1 cellular context compared by ENCODE assay signal in genomic region chr12:117143008-117143532, GRCh38.
A peak's percentile ranks its signal among the peaks of the same experiment; 100 is the strongest.
TF ChIP-seq lines count a peak whose summit lies in the region.

No MANE protein-coding gene starts in this region.

TF ChIP-seq in GM12878, 131 proteins besides CTCF, POLR2A, EP300 and RAD21 (continued from another document and continues in another):
- TF ChIP-seq, protein P1, sequence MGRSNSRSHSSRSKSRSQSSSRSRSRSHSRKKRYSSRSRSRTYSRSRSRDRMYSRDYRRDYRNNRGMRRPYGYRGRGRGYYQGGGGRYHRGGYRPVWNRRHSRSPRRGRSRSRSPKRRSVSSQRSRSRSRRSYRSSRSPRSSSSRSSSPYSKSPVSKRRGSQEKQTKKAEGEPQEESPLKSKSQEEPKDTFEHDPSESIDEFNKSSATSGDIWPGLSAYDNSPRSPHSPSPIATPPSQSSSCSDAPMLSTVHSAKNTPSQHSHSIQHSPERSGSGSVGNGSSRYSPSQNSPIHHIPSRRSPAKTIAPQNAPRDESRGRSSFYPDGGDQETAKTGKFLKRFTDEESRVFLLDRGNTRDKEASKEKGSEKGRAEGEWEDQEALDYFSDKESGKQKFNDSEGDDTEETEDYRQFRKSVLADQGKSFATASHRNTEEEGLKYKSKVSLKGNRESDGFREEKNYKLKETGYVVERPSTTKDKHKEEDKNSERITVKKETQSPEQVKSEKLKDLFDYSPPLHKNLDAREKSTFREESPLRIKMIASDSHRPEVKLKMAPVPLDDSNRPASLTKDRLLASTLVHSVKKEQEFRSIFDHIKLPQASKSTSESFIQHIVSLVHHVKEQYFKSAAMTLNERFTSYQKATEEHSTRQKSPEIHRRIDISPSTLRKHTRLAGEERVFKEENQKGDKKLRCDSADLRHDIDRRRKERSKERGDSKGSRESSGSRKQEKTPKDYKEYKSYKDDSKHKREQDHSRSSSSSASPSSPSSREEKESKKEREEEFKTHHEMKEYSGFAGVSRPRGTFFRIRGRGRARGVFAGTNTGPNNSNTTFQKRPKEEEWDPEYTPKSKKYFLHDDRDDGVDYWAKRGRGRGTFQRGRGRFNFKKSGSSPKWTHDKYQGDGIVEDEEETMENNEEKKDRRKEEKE (IDR thresholded peaks at IDR 0.05) = no peak
- TF ChIP-seq HDAC6 (IDR thresholded peaks at IDR 0.05; ENCODE audit: unreplicated experiment) (no peak), BACH1 (IDR thresholded peaks at IDR 0.05; ENCODE audit: borderline replicate concordance) (no peak), ZZZ3 (IDR thresholded peaks at IDR 0.05; ENCODE audit: control insufficient read depth, insufficient read length, low read depth) (no peak), JUND (IDR thresholded peaks at IDR 0.05; ENCODE audit: low read depth, low read length) (no peak), STAT1 (conservative IDR thresholded peaks at IDR 0.05) (no peak), USF2 (IDR thresholded peaks at IDR 0.05; ENCODE audit: borderline replicate concordance, low read depth, low read length) (no peak), CREM (IDR thresholded peaks at IDR 0.05; ENCODE audit: low read depth) (peak; percentile 67), TBL1XR1 (IDR thresholded peaks at IDR 0.05; ENCODE audit: low read depth, low read length) (no peak), CBFB (IDR thresholded peaks at IDR 0.05; ENCODE audit: low read depth) (no peak), CHD4 (IDR thresholded peaks at IDR 0.05) (no peak), ZBTB40 (IDR thresholded peaks at IDR 0.05; ENCODE audit: borderline replicate concordance) (no peak), PAX5 (IDR thresholded peaks at IDR 0.05; ENCODE audit: borderline replicate concordance, low read depth, low read length) (peak; percentile 84; the same call in 1 of the 2 replicates), EED (IDR thresholded peaks at IDR 0.05; ENCODE audit: low read depth) (no peak), MYC (IDR thresholded peaks at IDR 0.05; ENCODE audit: insufficient read depth, insufficient read length, insufficient replicate concordance, low read length, severe bottlenecking) (no peak), TCF7 (IDR thresholded peaks at IDR 0.05; ENCODE audit: borderline replicate concordance) (no peak), YY1 (IDR thresholded peaks at IDR 0.05; ENCODE audit: low read depth, low read length) (no peak), NBN (IDR thresholded peaks at IDR 0.05) (no peak), CBX5 (IDR thresholded peaks at IDR 0.05; ENCODE audit: low read depth) (no peak), IKZF2 (IDR thresholded peaks at IDR 0.05) (0 out of 4 replicates have a peak, but pooled peaks of 1 of the 2 experiments have one; percentile 15), CBX3 (IDR thresholded peaks at IDR 0.05; ENCODE audit: borderline replicate concordance, low read depth) (no peak), SMAD1 (IDR thresholded peaks at IDR 0.05; ENCODE audit: low read depth, partially characterized antibody) (no peak), ETV6 (conservative IDR thresholded peaks at IDR 0.05 in 1 of 2, IDR thresholded peaks at IDR 0.05 in 1 of 2; ENCODE audit: borderline replicate concordance in 1 of 2, low read depth in 1 of 2) (no peak), POU2F2 (IDR thresholded peaks at IDR 0.05; ENCODE audit: borderline replicate concordance, low read depth, low read length) (peak; percentile 42; the same call in 1 of the 3 replicates), BCL11A (IDR thresholded peaks at IDR 0.05; ENCODE audit: low read depth, low read length) (peak; percentile 64), MEF2A (IDR thresholded peaks at IDR 0.05; ENCODE audit: insufficient read depth, low read depth, low read length) (no peak), YBX1 (IDR thresholded peaks at IDR 0.05) (no peak)
- TF ChIP-seq, protein P2, sequence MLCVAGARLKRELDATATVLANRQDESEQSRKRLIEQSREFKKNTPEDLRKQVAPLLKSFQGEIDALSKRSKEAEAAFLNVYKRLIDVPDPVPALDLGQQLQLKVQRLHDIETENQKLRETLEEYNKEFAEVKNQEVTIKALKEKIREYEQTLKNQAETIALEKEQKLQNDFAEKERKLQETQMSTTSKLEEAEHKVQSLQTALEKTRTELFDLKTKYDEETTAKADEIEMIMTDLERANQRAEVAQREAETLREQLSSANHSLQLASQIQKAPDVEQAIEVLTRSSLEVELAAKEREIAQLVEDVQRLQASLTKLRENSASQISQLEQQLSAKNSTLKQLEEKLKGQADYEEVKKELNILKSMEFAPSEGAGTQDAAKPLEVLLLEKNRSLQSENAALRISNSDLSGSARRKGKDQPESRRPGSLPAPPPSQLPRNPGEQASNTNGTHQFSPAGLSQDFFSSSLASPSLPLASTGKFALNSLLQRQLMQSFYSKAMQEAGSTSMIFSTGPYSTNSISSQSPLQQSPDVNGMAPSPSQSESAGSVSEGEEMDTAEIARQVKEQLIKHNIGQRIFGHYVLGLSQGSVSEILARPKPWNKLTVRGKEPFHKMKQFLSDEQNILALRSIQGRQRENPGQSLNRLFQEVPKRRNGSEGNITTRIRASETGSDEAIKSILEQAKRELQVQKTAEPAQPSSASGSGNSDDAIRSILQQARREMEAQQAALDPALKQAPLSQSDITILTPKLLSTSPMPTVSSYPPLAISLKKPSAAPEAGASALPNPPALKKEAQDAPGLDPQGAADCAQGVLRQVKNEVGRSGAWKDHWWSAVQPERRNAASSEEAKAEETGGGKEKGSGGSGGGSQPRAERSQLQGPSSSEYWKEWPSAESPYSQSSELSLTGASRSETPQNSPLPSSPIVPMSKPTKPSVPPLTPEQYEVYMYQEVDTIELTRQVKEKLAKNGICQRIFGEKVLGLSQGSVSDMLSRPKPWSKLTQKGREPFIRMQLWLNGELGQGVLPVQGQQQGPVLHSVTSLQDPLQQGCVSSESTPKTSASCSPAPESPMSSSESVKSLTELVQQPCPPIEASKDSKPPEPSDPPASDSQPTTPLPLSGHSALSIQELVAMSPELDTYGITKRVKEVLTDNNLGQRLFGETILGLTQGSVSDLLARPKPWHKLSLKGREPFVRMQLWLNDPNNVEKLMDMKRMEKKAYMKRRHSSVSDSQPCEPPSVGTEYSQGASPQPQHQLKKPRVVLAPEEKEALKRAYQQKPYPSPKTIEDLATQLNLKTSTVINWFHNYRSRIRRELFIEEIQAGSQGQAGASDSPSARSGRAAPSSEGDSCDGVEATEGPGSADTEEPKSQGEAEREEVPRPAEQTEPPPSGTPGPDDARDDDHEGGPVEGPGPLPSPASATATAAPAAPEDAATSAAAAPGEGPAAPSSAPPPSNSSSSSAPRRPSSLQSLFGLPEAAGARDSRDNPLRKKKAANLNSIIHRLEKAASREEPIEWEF (IDR thresholded peaks at IDR 0.05; ENCODE audit: insufficient replicate concordance, low read depth, low read length) = no peak
- TF ChIP-seq, protein P3, sequence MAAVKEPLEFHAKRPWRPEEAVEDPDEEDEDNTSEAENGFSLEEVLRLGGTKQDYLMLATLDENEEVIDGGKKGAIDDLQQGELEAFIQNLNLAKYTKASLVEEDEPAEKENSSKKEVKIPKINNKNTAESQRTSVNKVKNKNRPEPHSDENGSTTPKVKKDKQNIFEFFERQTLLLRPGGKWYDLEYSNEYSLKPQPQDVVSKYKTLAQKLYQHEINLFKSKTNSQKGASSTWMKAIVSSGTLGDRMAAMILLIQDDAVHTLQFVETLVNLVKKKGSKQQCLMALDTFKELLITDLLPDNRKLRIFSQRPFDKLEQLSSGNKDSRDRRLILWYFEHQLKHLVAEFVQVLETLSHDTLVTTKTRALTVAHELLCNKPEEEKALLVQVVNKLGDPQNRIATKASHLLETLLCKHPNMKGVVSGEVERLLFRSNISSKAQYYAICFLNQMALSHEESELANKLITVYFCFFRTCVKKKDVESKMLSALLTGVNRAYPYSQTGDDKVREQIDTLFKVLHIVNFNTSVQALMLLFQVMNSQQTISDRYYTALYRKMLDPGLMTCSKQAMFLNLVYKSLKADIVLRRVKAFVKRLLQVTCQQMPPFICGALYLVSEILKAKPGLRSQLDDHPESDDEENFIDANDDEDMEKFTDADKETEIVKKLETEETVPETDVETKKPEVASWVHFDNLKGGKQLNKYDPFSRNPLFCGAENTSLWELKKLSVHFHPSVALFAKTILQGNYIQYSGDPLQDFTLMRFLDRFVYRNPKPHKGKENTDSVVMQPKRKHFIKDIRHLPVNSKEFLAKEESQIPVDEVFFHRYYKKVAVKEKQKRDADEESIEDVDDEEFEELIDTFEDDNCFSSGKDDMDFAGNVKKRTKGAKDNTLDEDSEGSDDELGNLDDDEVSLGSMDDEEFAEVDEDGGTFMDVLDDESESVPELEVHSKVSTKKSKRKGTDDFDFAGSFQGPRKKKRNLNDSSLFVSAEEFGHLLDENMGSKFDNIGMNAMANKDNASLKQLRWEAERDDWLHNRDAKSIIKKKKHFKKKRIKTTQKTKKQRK (IDR thresholded peaks at IDR 0.05; ENCODE audit: low read depth, low read length) = no peak
- TF ChIP-seq, protein P4, sequence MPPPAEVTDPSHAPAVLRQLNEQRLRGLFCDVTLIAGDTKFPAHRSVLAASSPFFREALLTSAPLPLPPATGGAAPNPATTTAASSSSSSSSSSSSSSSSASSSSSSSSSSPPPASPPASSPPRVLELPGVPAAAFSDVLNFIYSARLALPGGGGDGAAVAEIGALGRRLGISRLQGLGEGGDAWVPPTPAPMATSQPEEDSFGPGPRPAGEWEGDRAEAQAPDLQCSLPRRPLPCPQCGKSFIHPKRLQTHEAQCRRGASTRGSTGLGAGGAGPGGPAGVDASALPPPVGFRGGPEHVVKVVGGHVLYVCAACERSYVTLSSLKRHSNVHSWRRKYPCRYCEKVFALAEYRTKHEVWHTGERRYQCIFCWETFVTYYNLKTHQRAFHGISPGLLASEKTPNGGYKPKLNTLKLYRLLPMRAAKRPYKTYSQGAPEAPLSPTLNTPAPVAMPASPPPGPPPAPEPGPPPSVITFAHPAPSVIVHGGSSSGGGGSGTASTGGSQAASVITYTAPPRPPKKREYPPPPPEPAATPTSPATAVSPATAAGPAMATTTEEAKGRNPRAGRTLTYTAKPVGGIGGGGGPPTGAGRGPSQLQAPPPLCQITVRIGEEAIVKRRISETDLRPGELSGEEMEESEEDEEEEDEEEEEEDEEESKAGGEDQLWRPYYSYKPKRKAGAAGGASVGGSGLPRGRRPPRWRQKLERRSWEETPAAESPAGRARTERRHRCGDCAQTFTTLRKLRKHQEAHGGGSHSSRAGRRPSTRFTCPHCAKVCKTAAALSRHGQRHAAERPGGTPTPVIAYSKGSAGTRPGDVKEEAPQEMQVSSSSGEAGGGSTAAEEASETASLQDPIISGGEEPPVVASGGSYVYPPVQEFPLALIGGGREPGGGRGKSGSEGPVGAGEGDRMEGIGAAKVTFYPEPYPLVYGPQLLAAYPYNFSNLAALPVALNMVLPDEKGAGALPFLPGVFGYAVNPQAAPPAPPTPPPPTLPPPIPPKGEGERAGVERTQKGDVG (CRISPR knock-in tag; IDR thresholded peaks at IDR 0.05) = no peak
- TF ChIP-seq, protein P5, sequence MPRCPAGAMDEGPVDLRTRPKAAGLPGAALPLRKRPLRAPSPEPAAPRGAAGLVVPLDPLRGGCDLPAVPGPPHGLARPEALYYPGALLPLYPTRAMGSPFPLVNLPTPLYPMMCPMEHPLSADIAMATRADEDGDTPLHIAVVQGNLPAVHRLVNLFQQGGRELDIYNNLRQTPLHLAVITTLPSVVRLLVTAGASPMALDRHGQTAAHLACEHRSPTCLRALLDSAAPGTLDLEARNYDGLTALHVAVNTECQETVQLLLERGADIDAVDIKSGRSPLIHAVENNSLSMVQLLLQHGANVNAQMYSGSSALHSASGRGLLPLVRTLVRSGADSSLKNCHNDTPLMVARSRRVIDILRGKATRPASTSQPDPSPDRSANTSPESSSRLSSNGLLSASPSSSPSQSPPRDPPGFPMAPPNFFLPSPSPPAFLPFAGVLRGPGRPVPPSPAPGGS (IDR thresholded peaks at IDR 0.05; ENCODE audit: borderline replicate concordance, insufficient read depth, low read depth, low read length, poor library complexity, severe bottlenecking) = no peak
- TF ChIP-seq, protein P6, sequence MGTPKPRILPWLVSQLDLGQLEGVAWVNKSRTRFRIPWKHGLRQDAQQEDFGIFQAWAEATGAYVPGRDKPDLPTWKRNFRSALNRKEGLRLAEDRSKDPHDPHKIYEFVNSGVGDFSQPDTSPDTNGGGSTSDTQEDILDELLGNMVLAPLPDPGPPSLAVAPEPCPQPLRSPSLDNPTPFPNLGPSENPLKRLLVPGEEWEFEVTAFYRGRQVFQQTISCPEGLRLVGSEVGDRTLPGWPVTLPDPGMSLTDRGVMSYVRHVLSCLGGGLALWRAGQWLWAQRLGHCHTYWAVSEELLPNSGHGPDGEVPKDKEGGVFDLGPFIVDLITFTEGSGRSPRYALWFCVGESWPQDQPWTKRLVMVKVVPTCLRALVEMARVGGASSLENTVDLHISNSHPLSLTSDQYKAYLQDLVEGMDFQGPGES (IDR thresholded peaks at IDR 0.05) = no peak
